27 cellular contexts compared by ENCODE assay signal in the genomic region with DNA sequence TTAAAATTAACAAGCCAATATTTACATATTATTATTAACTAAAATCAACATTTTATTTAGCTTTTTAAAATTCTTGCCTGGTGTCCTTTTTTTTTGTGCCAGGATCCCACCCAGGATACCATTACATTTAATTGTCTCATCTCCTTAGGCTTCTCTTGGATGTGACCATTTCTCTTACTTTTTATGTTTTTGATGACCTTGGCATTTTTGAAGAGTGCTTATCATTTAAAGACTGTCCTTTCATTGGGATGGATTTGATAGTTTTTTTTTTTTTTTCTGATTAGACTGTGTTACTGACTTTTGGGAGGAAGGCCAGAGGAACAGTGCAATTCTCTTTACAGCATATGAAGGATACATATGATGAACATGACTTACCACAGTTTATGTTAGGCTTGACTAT.
"Had no signal": no experiment of that assay in that cellular context is flagged by ENCODE, and none has a peak within 500 bp of the region (broad histone marks: within the 10 kb centered on the region; RNA-seq: fewer than 3 reads in every experiment).

No MANE protein-coding gene starts in this region.

- H3K4me1 ChIP-seq: colonic mucosa, esophagus muscularis mucosa, esophagus squamous epithelium, foreskin keratinocyte, gastrocnemius medialis, gastroesophageal sphincter, heart left ventricle, heart right ventricle had no signal

- FAIRE-seq: endometrium, endothelial cell of umbilical vein had no signal

- H3K4me2 ChIP-seq: hepatocyte had no signal

- H3K36me3 ChIP-seq: colonic mucosa, esophagus muscularis mucosa, esophagus squamous epithelium, gastrocnemius medialis, gastroesophageal sphincter, heart left ventricle, heart right ventricle had no signal

- DNase-seq: colonic mucosa; cortex of kidney; dermis blood vessel endothelial cell; dorsolateral prefrontal cortex; effector CD4-positive, alpha-beta T cell; effector CD8-positive, alpha-beta T cell; effector memory CD4-positive, alpha-beta T cell; effector memory CD8-positive, alpha-beta T cell; endodermal cell; erythroblast; esophagus squamous epithelium; foreskin fibroblast; foreskin keratinocyte; foreskin melanocyte; gastrocnemius medialis; glutamatergic neuron; head of caudate nucleus; heart left ventricle; heart right ventricle had no signal

- H3K79me2 ChIP-seq: hepatocyte had no signal

- H3K9me3 ChIP-seq: colonic mucosa, esophagus muscularis mucosa, esophagus squamous epithelium, gastrocnemius medialis, gastroesophageal sphincter, heart left ventricle had no signal

- H2AFZ ChIP-seq: hepatocyte had no signal

- H3K27me3 ChIP-seq: colonic mucosa, dorsolateral prefrontal cortex, esophagus muscularis mucosa, esophagus squamous epithelium, foreskin keratinocyte, gastrocnemius medialis, gastroesophageal sphincter, heart left ventricle, heart right ventricle, hepatocyte had no signal

- ATAC-seq: effector memory CD8-positive, alpha-beta T cell; esophagus mucosa; foreskin keratinocyte; gastrocnemius medialis; gastroesophageal sphincter; heart left ventricle; heart right ventricle had no signal

- H3K27ac ChIP-seq: colonic mucosa, coronary artery, dorsolateral prefrontal cortex, epithelial cell of prostate, esophagus muscularis mucosa, esophagus squamous epithelium, foreskin keratinocyte, gastrocnemius medialis, gastroesophageal sphincter, heart left ventricle, heart right ventricle, hepatocyte had no signal

- H3K4me3 ChIP-seq: colonic mucosa, coronary artery, dorsolateral prefrontal cortex, esophagus muscularis mucosa, esophagus squamous epithelium, gastrocnemius medialis, gastroesophageal sphincter, heart left ventricle, heart right ventricle, hepatocyte had no signal
